Comparison of ENCODE assay signal across 15 cellular contexts in the genomic region with DNA sequence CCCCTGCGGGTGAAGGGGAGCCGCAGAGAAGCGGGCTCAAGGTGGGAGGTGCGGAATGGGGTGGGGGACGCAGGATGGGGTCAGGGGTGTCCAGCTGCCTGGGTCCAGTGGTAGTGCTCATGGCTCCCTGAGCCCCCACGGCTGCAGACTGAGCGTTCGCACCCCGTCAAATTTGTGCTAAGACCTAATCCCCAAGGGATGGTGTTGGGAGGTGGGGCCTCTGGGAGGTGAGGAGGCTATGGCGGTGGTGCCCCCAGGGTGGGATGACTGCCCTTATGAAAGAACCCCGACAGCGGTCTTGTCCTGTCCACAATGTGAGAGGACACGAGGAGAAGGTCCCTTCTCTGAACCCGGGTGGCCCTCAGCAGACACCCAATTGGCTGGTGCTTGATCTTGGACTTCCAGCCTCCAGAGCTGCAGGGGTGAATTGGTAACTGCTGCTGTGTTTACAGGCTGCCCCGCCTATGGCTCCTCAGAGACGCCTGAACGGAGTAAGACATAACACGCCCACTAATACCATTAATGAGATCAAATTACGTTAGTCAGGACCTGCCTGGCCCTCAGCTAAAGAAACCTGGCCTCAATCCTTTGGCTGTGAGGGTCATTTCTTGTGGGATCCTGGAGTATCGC. TPM values are rescaled to one million over a fixed set of nuclear protein-coding genes. Genes with fewer than 3 reads are reported as not detected.
DNase-seq lines count a peak whose midpoint lies in the region; ATAC-seq and TF ChIP-seq lines count a peak whose summit lies in the region.
"Had no signal": no experiment of that assay in that cellular context is flagged by ENCODE, and none has a peak within 500 bp of the region (broad histone marks: within the 10 kb centered on the region; RNA-seq: fewer than 3 reads in every experiment).

No MANE protein-coding gene starts in this region.

- H3K4me3 ChIP-seq in HCT116 (replicated peaks in 1 of 2; ENCODE audit: low read depth in 1 of 2, low read length in 2 of 2) (no peak overlapping the region), fibroblast of mammary gland (ENCODE audit: control insufficient read depth, low read depth, low read length) (no peak overlapping the region)

- TF ChIP-seq POLR2A in HCT116 (IDR thresholded peaks at IDR 0.05; ENCODE audit: borderline replicate concordance, extremely low read depth, insufficient read depth, insufficient read length), result no peak

- no peak overlapping the region for H3K9ac ChIP-seq in HCT116 (ENCODE audit: low read length)

- H3K36me3 ChIP-seq in HCT116 (ENCODE audit: control insufficient read depth in 1 of 2, insufficient read depth in 2 of 2, low read length in 2 of 2), result no peaks in the 10 kb centered on the region

- no peak overlapping the region for H2AFZ ChIP-seq in HCT116 (ENCODE audit: low read depth, low read length, poor library complexity, severe bottlenecking)

- H3K27me3 ChIP-seq in HCT116 (ENCODE audit: insufficient read depth, low read length), result no peaks in the 10 kb centered on the region

- no peaks in the 10 kb centered on the region for H4K20me1 ChIP-seq in HCT116 (ENCODE audit: insufficient read depth)

- H3K4me3 Mint-ChIP-seq in progenitor cell of endocrine pancreas (ENCODE audit: low read depth), result no peak overlapping the region
- H3K4me3 Mint-ChIP-seq: activated naive CD8-positive, alpha-beta T cell; CD4-positive, CD25-positive, alpha-beta regulatory T cell; stimulated activated naive CD8-positive, alpha-beta T cell treated with anti-CD3 and anti-CD28 coated beads, Interleukin-15, Interleukin-2, amounts not matched to agents 100 ng/mL and 50 ng/mL, for 24 hours had no signal

- H3K27ac ChIP-seq in HCT116 (ENCODE audit: low read depth, low read length), result no peak overlapping the region

- intact Hi-C loops in HCT116 (cut with micrococcal nuclease), result no loop called here

- POLR2A ChIA-PET in HCT116 (lab: Charles Lee), result no interaction called here

- peak; percentile 85 for ATAC-seq in HCT116
- ATAC-seq in HG02763 (IDR thresholded peaks at IDR 0.05; ENCODE audit: unreplicated experiment), result no peak
- no peak for ATAC-seq in HG03025 (IDR thresholded peaks at IDR 0.05; ENCODE audit: low FRiP score, unreplicated experiment)

- no peaks in the 10 kb centered on the region for H3K27me3 Mint-ChIP-seq in progenitor cell of endocrine pancreas
- H3K27me3 Mint-ChIP-seq: CD4-positive, CD25-positive, alpha-beta regulatory T cell; stimulated activated naive CD8-positive, alpha-beta T cell treated with anti-CD3 and anti-CD28 coated beads, Interleukin-15, Interleukin-2, amounts not matched to agents 100 ng/mL and 50 ng/mL, for 24 hours had no signal

- no peaks in the 10 kb centered on the region for H3K9me2 ChIP-seq in HCT116 (ENCODE audit: insufficient read depth)

- TF ChIP-seq RAD21 in HCT116 (IDR thresholded peaks at IDR 0.05; ENCODE audit: low read depth), result no peak

- no peaks in the 10 kb centered on the region for H3K79me2 ChIP-seq in HCT116 (ENCODE audit: insufficient read depth, low read length)

- peaks cover 6 to 8% of the 10 kb centered on the region in 2 experiments; a peak in 2 of 4 replicates for H3K4me1 ChIP-seq in HCT116 (ENCODE audit: control insufficient read depth in 1 of 2, insufficient read depth in 2 of 2, low read length in 2 of 2)

- peaks cover 30% of the 10 kb centered on the region for H3K4me1 Mint-ChIP-seq in progenitor cell of endocrine pancreas (ENCODE audit: low read depth)
- H3K4me1 Mint-ChIP-seq: CD4-positive, CD25-positive, alpha-beta regulatory T cell had no signal

- CTCF ChIA-PET in HCT116 (lab: Charles Lee), result no interaction called here

- RAD21 ChIA-PET in HCT116 (lab: Charles Lee; ENCODE audit: low non-redundant PET in 1 of 2, low total read pairs in 2 of 2, uncharacterized antibody in 2 of 2, unreplicated experiment in 2 of 2), result no interaction called here

- H3K27ac Mint-ChIP-seq in progenitor cell of endocrine pancreas, result peak overlapping the region; percentile 83
- H3K27ac Mint-ChIP-seq: activated naive CD8-positive, alpha-beta T cell; CD4-positive, CD25-positive, alpha-beta regulatory T cell; stimulated activated naive CD8-positive, alpha-beta T cell treated with anti-CD3 and anti-CD28 coated beads, Interleukin-15, Interleukin-2, amounts not matched to agents 100 ng/mL and 50 ng/mL, for 24 hours had no signal

- TF ChIP-seq CTCF in HCT116 (IDR thresholded peaks at IDR 0.05 in 2 of 3, conservative IDR thresholded peaks at IDR 0.05 in 1 of 3; ENCODE audit: borderline replicate concordance in 1 of 3, insufficient read depth in 1 of 3, low read depth in 2 of 3, low read length in 2 of 3) (no peak), fibroblast of mammary gland (conservative IDR thresholded peaks at IDR 0.05; ENCODE audit: control insufficient read depth, insufficient read depth, low read depth, low read length) (no peak), progenitor cell of endocrine pancreas (IDR thresholded peaks at IDR 0.05; ENCODE audit: unreplicated experiment) (no peak)

- H3K9me3 ChIP-seq in HCT116 (ENCODE audit: control insufficient read depth in 1 of 2, insufficient read depth in 1 of 2, low read depth in 1 of 2, low read length in 2 of 2), result no peaks in the 10 kb centered on the region

- DNase-seq in HCT116 (ENCODE audit: low read depth, low spot score) (peak; percentile 3), NCI-H510A treated with DMSO at 0.1 percent for 48 hours (lab: John Stamatoyannopoulos, UW) (peak; percentile 81), fibroblast of mammary gland (ENCODE audit: low read depth) (peak; percentile 42), progenitor cell of endocrine pancreas (ENCODE audit: low spot score, unreplicated experiment) (no peak), NK-92 (lab: John Stamatoyannopoulos, UW; ENCODE audit: unreplicated experiment) (no peak), 8988T (no peak)
- DNase-seq: activated CD8-positive, alpha-beta memory T cell treated with anti-CD3 and anti-CD28 coated beads, Interleukin-2, amount 50 U/mL, for 4 hours; CD4-positive, CD25-positive, alpha-beta regulatory T cell; cerebellar nuclear complex; NCI-H1092 treated with DMSO at 0.1 percent for 48 hours; SIG-M5 had no signal

- H3K4me2 ChIP-seq in HCT116 (ENCODE audit: low read length), result no peak overlapping the region

- no peaks in the 10 kb centered on the region for H3K9me3 Mint-ChIP-seq in progenitor cell of endocrine pancreas (ENCODE audit: low read depth)
- H3K9me3 Mint-ChIP-seq: stimulated activated naive CD8-positive, alpha-beta T cell treated with anti-CD3 and anti-CD28 coated beads, Interleukin-15, Interleukin-2, amounts not matched to agents 100 ng/mL and 50 ng/mL, for 24 hours had no signal

- peaks cover 2% of the 10 kb centered on the region for H3K36me3 Mint-ChIP-seq in progenitor cell of endocrine pancreas (ENCODE audit: insufficient read depth)
- H3K36me3 Mint-ChIP-seq: activated naive CD8-positive, alpha-beta T cell; CD4-positive, CD25-positive, alpha-beta regulatory T cell had no signal

- no TSS peak for BruUV-seq in HCT116 (replicated peaks; lab: Mats Ljungman, UMichigan)

TF ChIP-seq in HCT116, 20 proteins besides CTCF, POLR2A, EP300 and RAD21:
- TF ChIP-seq, protein P1, sequence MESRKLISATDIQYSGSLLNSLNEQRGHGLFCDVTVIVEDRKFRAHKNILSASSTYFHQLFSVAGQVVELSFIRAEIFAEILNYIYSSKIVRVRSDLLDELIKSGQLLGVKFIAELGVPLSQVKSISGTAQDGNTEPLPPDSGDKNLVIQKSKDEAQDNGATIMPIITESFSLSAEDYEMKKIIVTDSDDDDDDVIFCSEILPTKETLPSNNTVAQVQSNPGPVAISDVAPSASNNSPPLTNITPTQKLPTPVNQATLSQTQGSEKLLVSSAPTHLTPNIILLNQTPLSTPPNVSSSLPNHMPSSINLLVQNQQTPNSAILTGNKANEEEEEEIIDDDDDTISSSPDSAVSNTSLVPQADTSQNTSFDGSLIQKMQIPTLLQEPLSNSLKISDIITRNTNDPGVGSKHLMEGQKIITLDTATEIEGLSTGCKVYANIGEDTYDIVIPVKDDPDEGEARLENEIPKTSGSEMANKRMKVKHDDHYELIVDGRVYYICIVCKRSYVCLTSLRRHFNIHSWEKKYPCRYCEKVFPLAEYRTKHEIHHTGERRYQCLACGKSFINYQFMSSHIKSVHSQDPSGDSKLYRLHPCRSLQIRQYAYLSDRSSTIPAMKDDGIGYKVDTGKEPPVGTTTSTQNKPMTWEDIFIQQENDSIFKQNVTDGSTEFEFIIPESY (IDR thresholded peaks at IDR 0.05; ENCODE audit: extremely low read depth, insufficient replicate concordance, low read length), result no peak
- no peak for TF ChIP-seq SP1 (IDR thresholded peaks at IDR 0.05; ENCODE audit: low read depth)
- TF ChIP-seq ELF1 (IDR thresholded peaks at IDR 0.05; ENCODE audit: borderline replicate concordance, low read depth), result no peak
- TF ChIP-seq SIN3A (IDR thresholded peaks at IDR 0.05; ENCODE audit: low read depth), result no peak
- no peak for TF ChIP-seq EZH2 (IDR thresholded peaks at IDR 0.05)
- no peak for TF ChIP-seq YY1 (IDR thresholded peaks at IDR 0.05; ENCODE audit: extremely low read depth, insufficient replicate concordance, low read depth, low read length)
- no peak for TF ChIP-seq ZNF274 (IDR thresholded peaks at IDR 0.05; ENCODE audit: low read depth, low read length)

RNA-seq across cellular contexts. Expression of a gene that starts 42.6 kb away (rescaled TPM):
- 10.7 TPM for total RNA-seq in HCT116 (2021; ENCODE audit: unreplicated experiment)
- 5.1 and 6.4 TPM in 2 replicates for polyA plus RNA-seq in HCT116 (2012)
- total RNA-seq in progenitor cell of endocrine pancreas, result 242 and 256 TPM in 2 replicates
- polyA plus RNA-seq: CD4-positive, CD25-positive, alpha-beta regulatory T cell had no signal

Comparison
In these comparisons a context has a peak if more than half of its experiments do, and no peak if none do; other contexts are left out.
1. DNase-seq: peak in HCT116 (single experiment), NCI-H510A treated with DMSO at 0.1 percent for 48 hours (single experiment) and fibroblast of mammary gland (single experiment); none in progenitor cell of endocrine pancreas (single experiment), NK-92 (single experiment) and 8988T (single experiment).
2. RNA of a gene that starts 42.6 kb away (total RNA-seq): 242 to 256 TPM in progenitor cell of endocrine pancreas; 10.7 TPM in HCT116 (single experiment); every median in the first group is over 10 times any median in the second.